Comparison of ENCODE assay signal across 8 cellular contexts in the genomic region with DNA sequence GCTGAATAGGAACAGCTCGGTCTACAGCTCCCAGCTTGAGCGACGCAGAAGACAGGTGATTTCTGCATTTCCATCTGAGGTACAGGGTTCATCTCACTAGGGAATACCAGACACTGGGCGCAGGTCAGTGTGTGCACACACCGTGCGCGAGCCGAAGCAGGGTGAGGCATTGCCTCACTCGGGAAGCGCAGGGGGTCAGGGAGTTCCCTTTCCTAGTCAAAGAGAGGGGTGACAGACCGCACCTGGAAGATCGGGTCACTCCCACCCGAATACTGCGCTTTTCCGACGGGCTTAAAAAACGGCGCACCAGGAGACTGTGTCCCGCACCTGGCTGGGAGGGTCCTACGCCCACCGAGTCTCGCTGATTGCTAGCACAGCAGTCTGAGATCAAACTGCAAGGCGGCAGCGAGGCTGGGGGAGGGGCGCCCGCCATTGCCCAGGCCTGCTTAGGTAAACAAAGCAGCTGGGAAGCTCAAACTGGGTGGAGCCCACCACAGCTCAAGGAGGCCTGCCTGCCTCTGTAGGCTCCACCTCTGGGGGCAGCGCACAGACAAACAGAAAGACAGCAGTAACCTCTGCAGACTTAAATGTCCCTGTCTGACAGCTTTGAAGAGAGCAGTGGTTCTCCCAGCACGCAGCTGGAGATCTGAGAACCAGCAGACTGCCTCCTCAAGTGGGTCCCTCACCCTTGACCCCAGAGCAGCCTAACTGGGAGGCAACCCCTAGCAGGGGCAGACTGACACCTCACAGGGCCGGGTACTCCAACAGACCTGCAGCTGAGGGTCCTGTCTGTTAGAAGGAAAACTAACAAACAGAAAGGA.
DNase-seq lines count a peak whose midpoint lies in the region; ATAC-seq, FAIRE-seq and TF ChIP-seq lines count a peak whose summit lies in the region.
"Not testable (repeated sequence)": the region's sequence is repeated elsewhere in the genome, so short reads cannot be mapped to it uniquely, and the experiment has no call there.

No MANE protein-coding gene starts in this region.

- peaks cover 14% of the 10 kb centered on the region for H3K27me3 Mint-ChIP-seq in T-helper 17 cell
- H3K27me3 Mint-ChIP-seq in neural crest cell (ENCODE audit: low read depth), result not testable (repeated sequence)

- H3K36me3 ChIP-seq in HUES64 (ENCODE audit: insufficient read depth, low read length); bronchial epithelial cell (ENCODE audit: control insufficient read depth, insufficient read depth, low read length); esophagus squamous epithelium; kidney (ENCODE audit: control insufficient read depth in 1 of 2, insufficient read depth in 2 of 2, low read length in 2 of 2); sigmoid colon: not testable (repeated sequence)

- H3K27me3 ChIP-seq in HUES64 (ENCODE audit: insufficient read depth, low read length); bronchial epithelial cell (ENCODE audit: control insufficient read depth, insufficient read depth, low read length); esophagus squamous epithelium; sigmoid colon: not testable (repeated sequence)

- not testable (repeated sequence) for FAIRE-seq in bronchial epithelial cell (lab: Jason Lieb, UNC); kidney (lab: Jason Lieb, UNC)

- H3K27ac ChIP-seq in HUES64 (ENCODE audit: low read depth, low read length); esophagus squamous epithelium; kidney (ENCODE audit: low read depth in 2 of 2, low read length in 2 of 2); sigmoid colon: not testable (repeated sequence)

- not testable (repeated sequence) for H3K4me1 ChIP-seq in HUES64 (ENCODE audit: insufficient read depth, low read length); esophagus squamous epithelium; kidney (ENCODE audit: control insufficient read depth in 1 of 2, insufficient read depth in 1 of 2, low read depth in 1 of 2, low read length in 2 of 2); sigmoid colon

- not testable (repeated sequence) for ATAC-seq in T-helper 17 cell

- TF ChIP-seq CTCF in bronchial epithelial cell (IDR thresholded peaks at IDR 0.05; ENCODE audit: insufficient read depth, low read length, severe bottlenecking); esophagus squamous epithelium (IDR thresholded peaks at IDR 0.05); kidney (IDR thresholded peaks at IDR 0.05; ENCODE audit: borderline replicate concordance, extremely low read depth, insufficient read depth); neural crest cell (conservative IDR thresholded peaks at IDR 0.05); sigmoid colon (IDR thresholded peaks at IDR 0.05): not testable (repeated sequence)

- intact Hi-C loops in esophagus squamous epithelium (cut with DNase I); kidney (cut with DNase I); sigmoid colon (cut with DNase I): not testable (repeated sequence)

- not testable (repeated sequence) for H3K27ac Mint-ChIP-seq in T-helper 17 cell
- H3K27ac Mint-ChIP-seq in neural crest cell (ENCODE audit: unreplicated experiment), result peak overlapping the region; percentile 75

- peak overlapping the region; percentile 91 for H3K9ac ChIP-seq in HUES64 (ENCODE audit: low read depth, low read length)
- not testable (repeated sequence) for H3K9ac ChIP-seq in kidney (ENCODE audit: low read length in 2 of 2)

- peak overlapping the region; percentile 1 for H3K4me3 Mint-ChIP-seq in T-helper 17 cell
- H3K4me3 Mint-ChIP-seq in neural crest cell, result peak overlapping the region; percentile 89

- DNase-seq in COLO668 (lab: John Stamatoyannopoulos, UW; ENCODE audit: unreplicated experiment) (peak; percentile 7), neural crest cell (ENCODE audit: low read depth, low spot score) (peak; percentile 9)
- DNase-seq in T-helper 17 cell; bronchial epithelial cell (ENCODE audit: low read depth); esophagus squamous epithelium (lab: John Stamatoyannopoulos, UW); kidney; sigmoid colon: not testable (repeated sequence)

- H3K36me3 Mint-ChIP-seq in T-helper 17 cell (ENCODE audit: low read depth), result not testable (repeated sequence)
- peaks cover 37% of the 10 kb centered on the region for H3K36me3 Mint-ChIP-seq in neural crest cell (ENCODE audit: low read depth)

- TF ChIP-seq EP300 in sigmoid colon (IDR thresholded peaks at IDR 0.05), result not testable (repeated sequence)

- H3K9me3 Mint-ChIP-seq in neural crest cell, result peaks cover 14% of the 10 kb centered on the region

- not testable (repeated sequence) for TF ChIP-seq POLR2A in esophagus squamous epithelium (IDR thresholded peaks at IDR 0.05); sigmoid colon (IDR thresholded peaks at IDR 0.05)

- H3K4me1 Mint-ChIP-seq in T-helper 17 cell, result not testable (repeated sequence)
- H3K4me1 Mint-ChIP-seq in neural crest cell, result peaks cover 13% of the 10 kb centered on the region

- peak overlapping the region; percentile 72 for H3K4me3 ChIP-seq in HUES64 (ENCODE audit: low read length)
- H3K4me3 ChIP-seq in bronchial epithelial cell (ENCODE audit: low read depth, low read length), result peak overlapping the region; percentile 7
- H3K4me3 ChIP-seq in esophagus squamous epithelium, result peak overlapping the region in 3 of 4 donors; percentile 4 to 46 (median 6)
- peak overlapping the region; percentile 34 to 49 for H3K4me3 ChIP-seq in kidney (ENCODE audit: low read length in 2 of 2)
- H3K4me3 ChIP-seq in sigmoid colon, result peak overlapping the region in 3 of 4 donors; percentile 16 to 35 (median 18)

- WGBS in HUES64, result 7% methylated on average over 26 of the region's 29 CpGs
- WGBS in esophagus squamous epithelium, 2 donors, result 16 to 21% methylated on average over 10 to 20 of the region's 29 CpGs
- 9 to 17% methylated on average over 29 of the region's 29 CpGs for WGBS in sigmoid colon, 2 donors

- not testable (repeated sequence) for H3K9me3 ChIP-seq in HUES64 (ENCODE audit: insufficient read depth, low read depth, low read length); T-helper 17 cell (ENCODE audit: control insufficient read depth, low read length, poor library complexity, severe bottlenecking); esophagus squamous epithelium; kidney (ENCODE audit: control insufficient read depth in 1 of 2, low read length in 2 of 2); sigmoid colon

Comparison
In these comparisons a context has a peak if more than half of its experiments do, and no peak if none do; other contexts are left out.
1. H3K4me3 ChIP-seq: peak in every context shown above with its lines; median percentile 72 in HUES64; 42 in kidney; 18 in sigmoid colon; 7 in bronchial epithelial cell; 6 in esophagus squamous epithelium.